1 cellular context compared by ENCODE assay signal in the genomic region with DNA sequence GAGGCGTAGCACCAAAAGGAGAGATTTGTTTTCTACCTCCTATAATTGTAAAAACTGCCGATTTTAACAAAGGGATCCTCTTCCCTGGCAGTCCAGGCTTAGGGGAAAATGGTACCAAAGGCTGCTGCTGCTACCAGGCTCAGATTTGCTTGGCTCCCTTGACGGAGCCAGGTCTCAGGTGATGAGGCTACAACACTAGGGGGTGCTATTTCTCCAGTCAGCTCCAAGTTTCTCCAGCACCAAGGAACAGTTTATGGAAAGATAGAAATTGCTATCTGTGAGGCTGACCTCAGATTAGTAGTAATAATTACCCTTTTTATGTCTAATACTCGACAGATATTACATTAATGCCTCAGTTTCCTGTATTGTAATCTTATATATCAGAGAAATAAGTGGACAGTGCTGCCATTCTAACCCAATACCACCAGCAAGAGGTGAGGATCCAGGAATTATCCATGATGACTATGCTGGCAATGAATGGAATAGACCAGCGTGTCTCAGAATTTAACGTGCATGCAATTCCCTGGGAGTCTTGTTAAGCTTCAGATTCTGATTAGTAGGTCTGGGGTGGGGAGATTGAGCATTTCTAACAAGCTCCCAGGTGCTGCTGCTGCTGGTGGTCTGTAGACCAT.
TF ChIP-seq lines count a peak whose summit lies in the region.

No MANE protein-coding gene starts in this region.

TF ChIP-seq in WTC11, 78 proteins besides CTCF, POLR2A, EP300 and RAD21 (continued from another document):
- TF ChIP-seq, protein P1, sequence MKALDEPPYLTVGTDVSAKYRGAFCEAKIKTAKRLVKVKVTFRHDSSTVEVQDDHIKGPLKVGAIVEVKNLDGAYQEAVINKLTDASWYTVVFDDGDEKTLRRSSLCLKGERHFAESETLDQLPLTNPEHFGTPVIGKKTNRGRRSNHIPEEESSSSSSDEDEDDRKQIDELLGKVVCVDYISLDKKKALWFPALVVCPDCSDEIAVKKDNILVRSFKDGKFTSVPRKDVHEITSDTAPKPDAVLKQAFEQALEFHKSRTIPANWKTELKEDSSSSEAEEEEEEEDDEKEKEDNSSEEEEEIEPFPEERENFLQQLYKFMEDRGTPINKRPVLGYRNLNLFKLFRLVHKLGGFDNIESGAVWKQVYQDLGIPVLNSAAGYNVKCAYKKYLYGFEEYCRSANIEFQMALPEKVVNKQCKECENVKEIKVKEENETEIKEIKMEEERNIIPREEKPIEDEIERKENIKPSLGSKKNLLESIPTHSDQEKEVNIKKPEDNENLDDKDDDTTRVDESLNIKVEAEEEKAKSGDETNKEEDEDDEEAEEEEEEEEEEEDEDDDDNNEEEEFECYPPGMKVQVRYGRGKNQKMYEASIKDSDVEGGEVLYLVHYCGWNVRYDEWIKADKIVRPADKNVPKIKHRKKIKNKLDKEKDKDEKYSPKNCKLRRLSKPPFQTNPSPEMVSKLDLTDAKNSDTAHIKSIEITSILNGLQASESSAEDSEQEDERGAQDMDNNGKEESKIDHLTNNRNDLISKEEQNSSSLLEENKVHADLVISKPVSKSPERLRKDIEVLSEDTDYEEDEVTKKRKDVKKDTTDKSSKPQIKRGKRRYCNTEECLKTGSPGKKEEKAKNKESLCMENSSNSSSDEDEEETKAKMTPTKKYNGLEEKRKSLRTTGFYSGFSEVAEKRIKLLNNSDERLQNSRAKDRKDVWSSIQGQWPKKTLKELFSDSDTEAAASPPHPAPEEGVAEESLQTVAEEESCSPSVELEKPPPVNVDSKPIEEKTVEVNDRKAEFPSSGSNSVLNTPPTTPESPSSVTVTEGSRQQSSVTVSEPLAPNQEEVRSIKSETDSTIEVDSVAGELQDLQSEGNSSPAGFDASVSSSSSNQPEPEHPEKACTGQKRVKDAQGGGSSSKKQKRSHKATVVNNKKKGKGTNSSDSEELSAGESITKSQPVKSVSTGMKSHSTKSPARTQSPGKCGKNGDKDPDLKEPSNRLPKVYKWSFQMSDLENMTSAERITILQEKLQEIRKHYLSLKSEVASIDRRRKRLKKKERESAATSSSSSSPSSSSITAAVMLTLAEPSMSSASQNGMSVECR (CRISPR knock-in tag; IDR thresholded peaks at IDR 0.05; ENCODE audit: borderline replicate concordance) = no peak
- TF ChIP-seq SMAD3 (CRISPR knock-in tag; IDR thresholded peaks at IDR 0.05; ENCODE audit: borderline replicate concordance) (no peak), ESRRA (CRISPR knock-in tag; IDR thresholded peaks at IDR 0.05; ENCODE audit: borderline replicate concordance) (no peak), FOXJ3 (CRISPR knock-in tag; IDR thresholded peaks at IDR 0.05; ENCODE audit: borderline replicate concordance) (no peak), PREB (CRISPR knock-in tag; IDR thresholded peaks at IDR 0.05; ENCODE audit: borderline replicate concordance) (no peak), GRHL2 (CRISPR knock-in tag; IDR thresholded peaks at IDR 0.05; ENCODE audit: insufficient replicate concordance, severe bottlenecking) (no peak), MXD4 (CRISPR knock-in tag; IDR thresholded peaks at IDR 0.05; ENCODE audit: borderline replicate concordance) (no peak)
- TF ChIP-seq, protein P2, sequence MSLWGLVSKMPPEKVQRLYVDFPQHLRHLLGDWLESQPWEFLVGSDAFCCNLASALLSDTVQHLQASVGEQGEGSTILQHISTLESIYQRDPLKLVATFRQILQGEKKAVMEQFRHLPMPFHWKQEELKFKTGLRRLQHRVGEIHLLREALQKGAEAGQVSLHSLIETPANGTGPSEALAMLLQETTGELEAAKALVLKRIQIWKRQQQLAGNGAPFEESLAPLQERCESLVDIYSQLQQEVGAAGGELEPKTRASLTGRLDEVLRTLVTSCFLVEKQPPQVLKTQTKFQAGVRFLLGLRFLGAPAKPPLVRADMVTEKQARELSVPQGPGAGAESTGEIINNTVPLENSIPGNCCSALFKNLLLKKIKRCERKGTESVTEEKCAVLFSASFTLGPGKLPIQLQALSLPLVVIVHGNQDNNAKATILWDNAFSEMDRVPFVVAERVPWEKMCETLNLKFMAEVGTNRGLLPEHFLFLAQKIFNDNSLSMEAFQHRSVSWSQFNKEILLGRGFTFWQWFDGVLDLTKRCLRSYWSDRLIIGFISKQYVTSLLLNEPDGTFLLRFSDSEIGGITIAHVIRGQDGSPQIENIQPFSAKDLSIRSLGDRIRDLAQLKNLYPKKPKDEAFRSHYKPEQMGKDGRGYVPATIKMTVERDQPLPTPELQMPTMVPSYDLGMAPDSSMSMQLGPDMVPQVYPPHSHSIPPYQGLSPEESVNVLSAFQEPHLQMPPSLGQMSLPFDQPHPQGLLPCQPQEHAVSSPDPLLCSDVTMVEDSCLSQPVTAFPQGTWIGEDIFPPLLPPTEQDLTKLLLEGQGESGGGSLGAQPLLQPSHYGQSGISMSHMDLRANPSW (CRISPR knock-in tag; conservative IDR thresholded peaks at IDR 0.05; ENCODE audit: low read depth) = no peak
